ENCODE assay signal across 8 cellular contexts in genomic region chr5:36744041-36744677, GRCh38.
DNase-seq lines count a peak whose midpoint lies in the region; ATAC-seq and TF ChIP-seq lines count a peak whose summit lies in the region.

No MANE protein-coding gene starts in this region.

- in situ Hi-C loops in Caki2 (cut with HindIII; ENCODE audit: low pct_unique_long_range_greater_than_20kb, low sequenced_read_pairs) = no loop called here

- H3K27ac ChIP-seq in OCI-LY1 (ENCODE audit: low read depth, low read length, poor library complexity, severe bottlenecking) (peak overlapping the region; percentile 53), ovary (peak overlapping the region; percentile 22 to 35)

- WGBS in ovary, 3 donors = 2 to 7% (median 4%) methylated on average over 18 of the region's 18 CpGs

- H3K9me3 ChIP-seq in OCI-LY1 (ENCODE audit: low read length) (no peaks in the 10 kb centered on the region), ovary (no peaks in the 10 kb centered on the region)

- peak; percentile 4 for ATAC-seq in GM21825 (IDR thresholded peaks at IDR 0.05; ENCODE audit: unreplicated experiment)
- ATAC-seq in HG03460 (IDR thresholded peaks at IDR 0.05; ENCODE audit: unreplicated experiment) = no peak

- H3K9ac ChIP-seq in OCI-LY1 (ENCODE audit: low read length) = peak overlapping the region; percentile 53

- H3K36me3 ChIP-seq in OCI-LY1 (ENCODE audit: insufficient read depth, low read length) (no peaks in the 10 kb centered on the region), ovary (no peaks in the 10 kb centered on the region)

- H4K20me1 ChIP-seq in OCI-LY1 (ENCODE audit: insufficient read depth, low read length) = no peaks in the 10 kb centered on the region

- H2AFZ ChIP-seq in OCI-LY1 (ENCODE audit: low read length) = peak overlapping the region; percentile 31; the same call in 1 of the 2 replicates

- no peaks in the 10 kb centered on the region for H3F3A ChIP-seq in OCI-LY1 (ENCODE audit: insufficient read depth, low read length)

- no peak for TF ChIP-seq POLR2A in ovary (IDR thresholded peaks at IDR 0.05)

- no peaks in the 10 kb centered on the region for H3K9me2 ChIP-seq in OCI-LY1 (ENCODE audit: low read depth, low read length)

- DNase-seq in Caki2 (ENCODE audit: low read depth) (peak; percentile 2), epithelial cell of esophagus (ENCODE audit: low read depth) (no peak), ovary (no peak), COLO829 (ENCODE audit: low spot score) (no peak)
- no peak for DNase-seq in stimulated activated CD4-positive, alpha-beta T cell treated with anti-CD3 and anti-CD28 coated beads, Interleukin-1b, Interleukin-23, amount 100 ng/mL, for 48 hours

- intact Hi-C loops in ovary (cut with DNase I) = loop anchor here in 2 of 4 donors (10.0 kb wide), 3 partner anchors 131 to 261 kb away; partner anchors contain the start of gene NIPBL (in 1 of the 2)

- H3K4me3 ChIP-seq in OCI-LY1 (ENCODE audit: low read depth, low read length, poor library complexity, severe bottlenecking) (peak overlapping the region; percentile 66), epithelial cell of esophagus (ENCODE audit: low read length) (peak overlapping the region; percentile 54), ovary (peak overlapping the region; percentile 46)

- H3K27me3 ChIP-seq in OCI-LY1 (ENCODE audit: insufficient read depth, low read length) (no peaks in the 10 kb centered on the region), ovary (no peaks in the 10 kb centered on the region)

- H3K79me2 ChIP-seq in OCI-LY1 (ENCODE audit: insufficient read depth, low read length) = no peaks in the 10 kb centered on the region

- H3K4me1 ChIP-seq in OCI-LY1 (ENCODE audit: insufficient read depth, low read length, severe bottlenecking) (peaks cover 36% of the 10 kb centered on the region), ovary (ENCODE audit: insufficient read depth) (peaks cover 3% of the 10 kb centered on the region)

- H3K4me2 ChIP-seq in OCI-LY1 (ENCODE audit: low read length) = peak overlapping the region; percentile 88

- TF ChIP-seq CTCF in OCI-LY1 (IDR thresholded peaks at IDR 0.05; ENCODE audit: low read length) (no peak), epithelial cell of esophagus (IDR thresholded peaks at IDR 0.05; ENCODE audit: insufficient read depth, low read depth, low read length, missing control alignments) (no peak), ovary (IDR thresholded peaks at IDR 0.05) (no peak)

- no peak for TF ChIP-seq EP300 in ovary (IDR thresholded peaks at IDR 0.05)
